9 cellular contexts compared by ENCODE assay signal in genomic region chr6:44041461-44042260, GRCh38.
A peak's percentile ranks its signal among the peaks of the same experiment; 100 is the strongest.
DNase-seq lines count a peak whose midpoint lies in the region; ATAC-seq, FAIRE-seq and TF ChIP-seq lines count a peak whose summit lies in the region.
"Had no signal": no experiment of that assay in that cellular context is flagged by ENCODE, and none has a peak within 500 bp of the region (broad histone marks: within the 10 kb centered on the region; RNA-seq: fewer than 3 reads in every experiment).

No MANE protein-coding gene starts in this region.

- POLR2A ChIA-PET in A673 (lab: Charles Lee; ENCODE audit: low non-redundant PET) (no interaction called here), K562 (lab: Yijun Ruan, JAX) (interaction anchor here (0.6 to 0.9 kb wide), 5 partner anchors 12 to 414 kb away, joined by 3 to 4 read pairs (median 3); no protein-coding TSS in a partner anchor)

- no peaks in the 10 kb centered on the region for H4K20me1 ChIP-seq in K562 (replicated peaks; ENCODE audit: control insufficient read depth, insufficient read depth, low read length)

- 0 out of 2 replicates have a peak, but pooled peaks have one; percentile 34 for TF ChIP-seq POLR2A in K562 (conservative IDR thresholded peaks at IDR 0.05)

- intact Hi-C loops in A673 (cut with micrococcal nuclease; ENCODE audit: unreplicated experiment) (no loop called here), K562 (cut with micrococcal nuclease) (no loop called here)

- in situ Hi-C loops in K562 (cut with MboI): no loop called here

- H3K4me1 ChIP-seq in A673 (ENCODE audit: insufficient read depth, low read length, poor library complexity, severe bottlenecking) (peaks cover 30% of the 10 kb centered on the region), K562 (replicated peaks in 1 of 2; ENCODE audit: control insufficient read depth in 2 of 2, insufficient read depth in 2 of 2, low read length in 2 of 2) (peaks cover 40 to 48% of the 10 kb centered on the region in 2 experiments)

- FAIRE-seq in HTR-8/SVneo (lab: Jason Lieb, UNC): peak; percentile 60
- FAIRE-seq in K562 (lab: Jason Lieb, UNC): peak; percentile 94

- H3K27me3 ChIP-seq in A673 (replicated peaks; ENCODE audit: insufficient read depth, low read depth, low read length, poor library complexity) (no peaks in the 10 kb centered on the region), K562 (ENCODE audit: control insufficient read depth in 2 of 2, insufficient read depth in 2 of 2, low read length in 2 of 2) (no peaks in the 10 kb centered on the region; a peak in 1 of 5 replicates)

- H3K27ac ChIP-seq in A673 (ENCODE audit: low read depth, low read length, poor library complexity, severe bottlenecking): peak overlapping the region; percentile 87
- peak overlapping the region; percentile 84 for H3K27ac ChIP-seq in K562 (ENCODE audit: extremely low read depth, low read depth, low read length)

- TF ChIP-seq RAD21 in K562 (CRISPR knock-in tag; conservative IDR thresholded peaks at IDR 0.05 in 1 of 2, IDR thresholded peaks at IDR 0.05 in 1 of 2): peak in 1 of 2 experiments; percentile 13; a peak in 2 of 4 replicates

- no peaks in the 10 kb centered on the region for H3K9me1 ChIP-seq in K562 (ENCODE audit: control insufficient read depth, insufficient read depth, low read length)

- BruUV-seq in A673 (replicated peaks; lab: Mats Ljungman, UMichigan) (no TSS peak), K562 (replicated peaks; lab: Mats Ljungman, UMichigan) (TSS peak; percentile 42)

- TF ChIP-seq CTCF in A673 (conservative IDR thresholded peaks at IDR 0.05; ENCODE audit: low read depth, low read length) (no peak), K562 (IDR thresholded peaks at IDR 0.05 in 2 of 3, conservative IDR thresholded peaks at IDR 0.05 in 1 of 3; ENCODE audit: insufficient read depth in 2 of 3, low read depth in 1 of 3, low read length in 3 of 3) (no peak; a peak in 1 of 6 replicates)

- 9% methylated on average over 10 of the region's 10 CpGs for WGBS in K562 (ENCODE audit: insufficient coverage, low coverage, missing lambda C conversion rate)

- TF ChIP-seq EP300 in K562 (IDR thresholded peaks at IDR 0.05; ENCODE audit: low read length): peak; percentile 73

- peak overlapping the region; percentile 67 for H3K4me2 ChIP-seq in K562 (ENCODE audit: insufficient read depth, low read length)

- peak overlapping the region; percentile 87 for H2AFZ ChIP-seq in K562 (ENCODE audit: low read depth, low read length)

- CTCF ChIA-PET in A673 (lab: Charles Lee): no interaction called here
- CTCF ChIA-PET in K562 (lab: Yijun Ruan, JAX; ENCODE audit: low intra/inter-chr PET ratio): no interaction called here

- H3K9me3 ChIP-seq in A673 (ENCODE audit: low read depth, low read length, poor library complexity, severe bottlenecking): no peaks in the 10 kb centered on the region
- H3K9me3 ChIP-seq in K562 (replicated peaks; ENCODE audit: control insufficient read depth, insufficient read depth, low read depth, low read length): peaks cover 1% of the 10 kb centered on the region; the same call in 1 of the 2 replicates

- ATAC-seq in K562 (peak; percentile 70), GM18517 (IDR thresholded peaks at IDR 0.05; ENCODE audit: unreplicated experiment) (no peak), HG02852 (IDR thresholded peaks at IDR 0.05; ENCODE audit: unreplicated experiment) (no peak)

- DNase-seq in A673 (ENCODE audit: low spot score) (peak; percentile 81), HTR-8/SVneo (ENCODE audit: insufficient read length, low spot score) (peak; percentile 93), K562 (ENCODE audit: extremely low read depth in 1 of 4, low spot score in 3 of 4) (peak; percentile 79 to 91 (median 82)), left kidney (ENCODE audit: low read depth, low spot score) (peak; percentile 78)
- DNase-seq in activated effector memory CD4-positive, alpha-beta T cell treated with anti-CD3 and anti-CD28 coated beads, Interleukin-2, amount 50 U/mL, for 16 hours: no peak
- no peak for DNase-seq in stimulated activated CD4-positive, alpha-beta T cell treated with anti-CD3 and anti-CD28 coated beads, Interleukin-4, amount 100 ng/mL, for 24 hours
- DNase-seq: NCI-H1930 had no signal

- no peaks in the 10 kb centered on the region for H3K79me2 ChIP-seq in K562 (ENCODE audit: control insufficient read depth, insufficient read depth, low read length)

- peak overlapping the region; percentile 61 to 79; a peak in 3 of 4 replicates for H3K9ac ChIP-seq in K562 (ENCODE audit: insufficient read depth in 1 of 2, low read depth in 2 of 2, low read length in 2 of 2)

- H3K4me3 ChIP-seq in A673 (ENCODE audit: low read depth, low read length, poor library complexity, severe bottlenecking): no peak overlapping the region
- no peak overlapping the region for H3K4me3 ChIP-seq in K562

- H3K36me3 ChIP-seq in A673 (ENCODE audit: insufficient read depth, low read length, poor library complexity, severe bottlenecking): no peaks in the 10 kb centered on the region
- no peaks in the 10 kb centered on the region for H3K36me3 ChIP-seq in K562 (ENCODE audit: control insufficient read depth, insufficient read depth, low read length)

TF ChIP-seq in K562, 482 proteins besides CTCF, POLR2A, EP300 and RAD21 (continues in another document):
- TF ChIP-seq UBTF (IDR thresholded peaks at IDR 0.05; ENCODE audit: borderline replicate concordance in 1 of 2, low read depth in 2 of 2, low read length in 2 of 2): no peak
- TF ChIP-seq FOSL1 (tag; conservative IDR thresholded peaks at IDR 0.05): peak; percentile 96
- TF ChIP-seq HLTF (IDR thresholded peaks at IDR 0.05): no peak
- TF ChIP-seq SP2 (IDR thresholded peaks at IDR 0.05; ENCODE audit: extremely low read depth, low read depth, low read length, poor library complexity, severe bottlenecking): no peak
- no peak for TF ChIP-seq ZNF785 (CRISPR knock-in tag; IDR thresholded peaks at IDR 0.05)
- no peak for TF ChIP-seq TAF7 (tag; IDR thresholded peaks at IDR 0.05)
- TF ChIP-seq RBM14 (IDR thresholded peaks at IDR 0.05; ENCODE audit: borderline replicate concordance, insufficient read depth, low read depth, low read length): no peak
- TF ChIP-seq ZNF707 (CRISPR knock-in tag; conservative IDR thresholded peaks at IDR 0.05): no peak
- TF ChIP-seq FOXJ2 (tag; IDR thresholded peaks at IDR 0.05): no peak
- TF ChIP-seq, protein P1, sequence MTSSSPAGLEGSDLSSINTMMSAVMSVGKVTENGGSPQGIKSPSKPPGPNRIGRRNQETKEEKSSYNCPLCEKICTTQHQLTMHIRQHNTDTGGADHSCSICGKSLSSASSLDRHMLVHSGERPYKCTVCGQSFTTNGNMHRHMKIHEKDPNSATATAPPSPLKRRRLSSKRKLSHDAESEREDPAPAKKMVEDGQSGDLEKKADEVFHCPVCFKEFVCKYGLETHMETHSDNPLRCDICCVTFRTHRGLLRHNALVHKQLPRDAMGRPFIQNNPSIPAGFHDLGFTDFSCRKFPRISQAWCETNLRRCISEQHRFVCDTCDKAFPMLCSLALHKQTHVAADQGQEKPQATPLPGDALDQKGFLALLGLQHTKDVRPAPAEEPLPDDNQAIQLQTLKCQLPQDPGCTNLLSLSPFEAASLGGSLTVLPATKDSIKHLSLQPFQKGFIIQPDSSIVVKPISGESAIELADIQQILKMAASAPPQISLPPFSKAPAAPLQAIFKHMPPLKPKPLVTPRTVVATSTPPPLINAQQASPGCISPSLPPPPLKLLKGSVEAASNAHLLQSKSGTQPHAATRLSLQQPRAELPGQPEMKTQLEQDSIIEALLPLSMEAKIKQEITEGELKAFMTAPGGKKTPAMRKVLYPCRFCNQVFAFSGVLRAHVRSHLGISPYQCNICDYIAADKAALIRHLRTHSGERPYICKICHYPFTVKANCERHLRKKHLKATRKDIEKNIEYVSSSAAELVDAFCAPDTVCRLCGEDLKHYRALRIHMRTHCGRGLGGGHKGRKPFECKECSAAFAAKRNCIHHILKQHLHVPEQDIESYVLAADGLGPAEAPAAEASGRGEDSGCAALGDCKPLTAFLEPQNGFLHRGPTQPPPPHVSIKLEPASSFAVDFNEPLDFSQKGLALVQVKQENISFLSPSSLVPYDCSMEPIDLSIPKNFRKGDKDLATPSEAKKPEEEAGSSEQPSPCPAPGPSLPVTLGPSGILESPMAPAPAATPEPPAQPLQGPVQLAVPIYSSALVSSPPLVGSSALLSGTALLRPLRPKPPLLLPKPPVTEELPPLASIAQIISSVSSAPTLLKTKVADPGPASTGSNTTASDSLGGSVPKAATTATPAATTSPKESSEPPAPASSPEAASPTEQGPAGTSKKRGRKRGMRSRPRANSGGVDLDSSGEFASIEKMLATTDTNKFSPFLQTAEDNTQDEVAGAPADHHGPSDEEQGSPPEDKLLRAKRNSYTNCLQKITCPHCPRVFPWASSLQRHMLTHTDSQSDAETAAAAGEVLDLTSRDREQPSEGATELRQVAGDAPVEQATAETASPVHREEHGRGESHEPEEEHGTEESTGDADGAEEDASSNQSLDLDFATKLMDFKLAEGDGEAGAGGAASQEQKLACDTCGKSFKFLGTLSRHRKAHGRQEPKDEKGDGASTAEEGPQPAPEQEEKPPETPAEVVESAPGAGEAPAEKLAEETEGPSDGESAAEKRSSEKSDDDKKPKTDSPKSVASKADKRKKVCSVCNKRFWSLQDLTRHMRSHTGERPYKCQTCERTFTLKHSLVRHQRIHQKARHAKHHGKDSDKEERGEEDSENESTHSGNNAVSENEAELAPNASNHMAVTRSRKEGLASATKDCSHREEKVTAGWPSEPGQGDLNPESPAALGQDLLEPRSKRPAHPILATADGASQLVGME (CRISPR knock-in tag; IDR thresholded peaks at IDR 0.05): peak; percentile 53; the same call in 1 of the 2 replicates
- TF ChIP-seq ERF (CRISPR knock-in tag; IDR thresholded peaks at IDR 0.05): peak; percentile 32; the same call in 1 of the 2 replicates

Comparison
In these comparisons a context has a peak if more than half of its experiments do, and no peak if none do; other contexts are left out.
1. DNase-seq: peak in A673 (single experiment), HTR-8/SVneo (single experiment), K562 (4 of 4) and left kidney (single experiment); none in activated effector memory CD4-positive, alpha-beta T cell treated with anti-CD3 and anti-CD28 coated beads, Interleukin-2, amount 50 U/mL, for 16 hours (single experiment) and stimulated activated CD4-positive, alpha-beta T cell treated with anti-CD3 and anti-CD28 coated beads, Interleukin-4, amount 100 ng/mL, for 24 hours (single experiment).